20 cellular contexts compared by ENCODE assay signal in genomic region chr12:41073633-41074576, GRCh38.
DNase-seq lines count a peak whose midpoint lies in the region; ATAC-seq, FAIRE-seq and TF ChIP-seq lines count a peak whose summit lies in the region.
"Had no signal": no experiment of that assay in that cellular context is flagged by ENCODE, and none has a peak within 500 bp of the region (broad histone marks: within the 10 kb centered on the region; RNA-seq: fewer than 3 reads in every experiment).

No MANE protein-coding gene starts in this region.

- CTCF ChIA-PET in GM12878 (lab: Yijun Ruan, JAX) = no interaction called here

- FAIRE-seq in GM12878 (lab: Jason Lieb, UNC) = no peak

- H3K4me2 ChIP-seq in GM12878 (ENCODE audit: control insufficient read depth, insufficient read depth) = no peak overlapping the region

- H3K9ac ChIP-seq in GM12878 (ENCODE audit: control insufficient read depth, insufficient read depth, low read length) = no peak overlapping the region

- in situ Hi-C loops in GM12878 (cut with MboI) = no loop called here

- H3K36me3 ChIP-seq in GM12878 (ENCODE audit: control insufficient read depth in 2 of 2, insufficient read depth in 2 of 2, low read length in 1 of 2) = no peaks in the 10 kb centered on the region
- H3K36me3 ChIP-seq: cardiac muscle cell had no signal

- POLR2A ChIA-PET in GM12878 (lab: Charles Lee) = no interaction called here

- H3K79me2 ChIP-seq in GM12878 (ENCODE audit: control insufficient read depth, insufficient read depth, low read length) = no peaks in the 10 kb centered on the region

- 26% methylated on average over 6 of the region's 6 CpGs for WGBS in GM12878 (ENCODE audit: insufficient coverage, insufficient replicate concordance, low lambda C conversion rate, missing lambda C conversion rate)

- no peaks in the 10 kb centered on the region for H4K20me1 ChIP-seq in GM12878 (ENCODE audit: control insufficient read depth, insufficient read depth)

- no peak overlapping the region for H2AFZ ChIP-seq in GM12878 (ENCODE audit: control insufficient read depth, low read depth, low read length)

- H3K4me3 ChIP-seq in GM12878 = no peak overlapping the region
- H3K4me3 ChIP-seq: cardiac muscle cell had no signal

- intact Hi-C loops in GM12878 (cut with micrococcal nuclease; ENCODE audit: unreplicated experiment) = no loop called here

- H3K9me3 ChIP-seq in GM12878 (replicated peaks; ENCODE audit: control insufficient read depth, insufficient read depth, low read length) = no peaks in the 10 kb centered on the region

- no peak overlapping the region for H3K27ac ChIP-seq in GM12878 (ENCODE audit: control insufficient read depth, insufficient read depth)
- H3K27ac ChIP-seq: cardiac muscle cell had no signal

- ATAC-seq in GM18498 (IDR thresholded peaks at IDR 0.05; ENCODE audit: unreplicated experiment) (peak; percentile 56), GM19397 (IDR thresholded peaks at IDR 0.05; ENCODE audit: unreplicated experiment) (peak; percentile 54), HG02938 (IDR thresholded peaks at IDR 0.05; ENCODE audit: unreplicated experiment) (peak; percentile 92), GM12878 (peak; percentile 98), HG03521 (IDR thresholded peaks at IDR 0.05; ENCODE audit: unreplicated experiment) (no peak)
- ATAC-seq: left lobe of liver, right cardiac atrium, Right ventricle myocardium inferior had no signal

- TF ChIP-seq RAD21 in GM12878 (IDR thresholded peaks at IDR 0.05; ENCODE audit: insufficient read depth, low read depth, low read length) = no peak

- RAD21 ChIA-PET in GM12878 (lab: Charles Lee; ENCODE audit: unreplicated experiment) = no interaction called here

- no peaks in the 10 kb centered on the region for H3K27me3 ChIP-seq in GM12878 (replicated peaks in 1 of 2; ENCODE audit: control insufficient read depth in 2 of 2, insufficient read depth in 2 of 2, low read length in 1 of 2)
- H3K27me3 ChIP-seq: cardiac muscle cell had no signal

- H3K4me1 ChIP-seq in GM12878 (ENCODE audit: control insufficient read depth, insufficient read depth, low read length) = no peaks in the 10 kb centered on the region

- BruUV-seq in GM12878 (replicated peaks; lab: Mats Ljungman, UMichigan) = no TSS peak

- TF ChIP-seq CTCF in GM12878 (IDR thresholded peaks at IDR 0.05 in 2 of 3, conservative IDR thresholded peaks at IDR 0.05 in 1 of 3; ENCODE audit: control insufficient read depth in 2 of 3, extremely low read depth in 1 of 3, insufficient read depth in 1 of 3, low read depth in 3 of 3, low read length in 3 of 3) = no peak

- DNase-seq in GM12878 (ENCODE audit: low read depth, low spot score) (no peak), NCI-H2081 treated with DMSO at 0.1 percent for 48 hours (lab: John Stamatoyannopoulos, UW) (no peak), NCI-H2107 treated with DMSO at 0.1 percent for 48 hours (lab: John Stamatoyannopoulos, UW; ENCODE audit: unreplicated experiment) (no peak)
- no peak for DNase-seq in activated T-cell treated with anti-CD3 and anti-CD28 coated beads, Interleukin-2, amount 50 U/mL, for 48 hours
- DNase-seq: activated CD4-positive, CD25-positive, alpha-beta regulatory T cell; activated CD8-positive, alpha-beta memory T cell treated with anti-CD3 and anti-CD28 coated beads for 24 hours; CD4-positive, alpha-beta T cell; Kasumi-1; midbrain; NCI-H1436; NCI-H2227 treated with DMSO at 0.1 percent for 48 hours; NK-92 treated with Interleukin-12 subunit alpha and Interleukin-12 subunit beta, amount 100 ng/mL, for 24 hours; right cardiac atrium had no signal

- no peak for TF ChIP-seq POLR2A in GM12878 (IDR thresholded peaks at IDR 0.05; ENCODE audit: low read depth, low read length)

- no peak for TF ChIP-seq EP300 in GM12878 (IDR thresholded peaks at IDR 0.05; ENCODE audit: borderline replicate concordance in 1 of 2, control insufficient read depth in 1 of 2, low read depth in 2 of 2, low read length in 2 of 2)

- SMC1A ChIA-PET in GM12878 (lab: Charles Lee; ENCODE audit: uncharacterized antibody, unreplicated experiment) = interaction anchor here (0.6 kb wide), 1 partner anchor 1068 kb away, joined by 3 read pairs; no protein-coding TSS in a partner anchor

TF ChIP-seq in GM12878, 131 proteins besides CTCF, POLR2A, EP300 and RAD21:
- TF ChIP-seq JUNB (IDR thresholded peaks at IDR 0.05) (peak; percentile 43), TCF12 (IDR thresholded peaks at IDR 0.05; ENCODE audit: low read depth, low read length) (no peak), IKZF1 (conservative IDR thresholded peaks at IDR 0.05) (0 out of 2 replicates have a peak, but pooled peaks have one; percentile 23), ATF7 (IDR thresholded peaks at IDR 0.05; ENCODE audit: low read depth) (0 out of 2 replicates have a peak, but pooled peaks have one; percentile 13), BHLHE40 (IDR thresholded peaks at IDR 0.05; ENCODE audit: borderline replicate concordance in 1 of 2, low read depth in 2 of 2, low read length in 1 of 2) (0 out of 4 replicates have a peak, but pooled peaks of 1 of the 2 experiments have one; percentile 8), DPF2 (IDR thresholded peaks at IDR 0.05) (0 out of 2 replicates have a peak, but pooled peaks have one; percentile 62), SPI1 (IDR thresholded peaks at IDR 0.05; ENCODE audit: borderline replicate concordance, insufficient read depth, low read depth, low read length) (peak; percentile 84), NR2F1 (conservative IDR thresholded peaks at IDR 0.05) (0 out of 2 replicates have a peak, but pooled peaks have one; percentile 25), MXI1 (IDR thresholded peaks at IDR 0.05; ENCODE audit: low read depth, low read length) (no peak), BRCA1 (IDR thresholded peaks at IDR 0.05; ENCODE audit: low read depth, low read length) (no peak)
TF ChIP-seq in GM12878: peak in this region for 7.
